In the genomic region with DNA sequence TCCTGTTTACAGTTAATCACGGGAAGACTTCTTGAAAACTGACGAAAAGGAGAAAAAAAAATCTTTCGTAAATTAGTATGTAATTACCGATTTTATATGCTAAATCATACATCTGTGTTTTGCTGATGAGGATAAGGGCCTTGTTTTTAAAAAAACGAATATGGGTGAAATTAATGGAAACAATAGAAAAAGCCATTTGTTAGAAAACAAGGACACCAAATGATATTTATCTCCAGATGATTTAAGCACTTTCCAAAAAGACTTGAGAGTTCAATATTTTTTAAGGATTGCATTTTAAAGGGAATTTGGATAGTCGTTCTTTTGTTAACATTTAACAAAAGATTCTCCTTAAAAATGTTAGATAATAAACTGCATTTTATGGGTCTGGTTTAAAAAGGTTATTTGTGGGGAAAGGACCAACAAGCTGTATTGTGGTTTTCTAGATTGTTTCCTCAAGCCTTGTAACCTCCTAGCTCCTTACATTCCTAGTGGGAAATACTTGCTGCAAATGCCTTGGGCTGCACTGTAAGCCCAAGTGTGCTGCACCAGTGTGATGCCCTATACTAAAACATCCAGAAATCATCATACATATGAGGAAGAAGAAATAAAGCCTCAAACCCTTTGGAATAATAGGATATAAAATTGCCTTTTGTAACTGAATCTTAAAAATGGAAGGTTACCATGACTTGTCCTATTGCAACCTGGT, we compare ENCODE assay signal across 8 cellular contexts. TPM values are rescaled to one million over a fixed set of nuclear protein-coding genes. Genes with fewer than 3 reads are reported as not detected.
DNase-seq lines count a peak whose midpoint lies in the region; ATAC-seq and TF ChIP-seq lines count a peak whose summit lies in the region.

No MANE protein-coding gene starts in this region.

- peak overlapping the region; percentile 90 for H3K9ac ChIP-seq in iPS-18a (ENCODE audit: low read length)

- H3K27me3 ChIP-seq in HAP-1 (ENCODE audit: low read depth) (no peaks in the 10 kb centered on the region), iPS-18a (ENCODE audit: control insufficient read depth, insufficient read depth, low read length) (no peaks in the 10 kb centered on the region)

- H3K9me3 Mint-ChIP-seq in activated T-helper 1 cell treated with anti-CD3 and anti-CD28 coated beads, Interleukin-12 subunit alpha, Interleukin-12 subunit beta, Interleukin-2, Interleukin-4 antibody, amounts not matched to agents 30 ng/mL and 10 ng/mL and 1 ng/mL, durations not matched to agents 14 hours and 24 hours and 36 hours = no peaks in the 10 kb centered on the region

- peak overlapping the region; percentile 95 for H3K27ac ChIP-seq in iPS-18a (ENCODE audit: low read length)

- no peak for TF ChIP-seq CTCF in AG10803 (conservative IDR thresholded peaks at IDR 0.05; ENCODE audit: low read length)

- peaks cover 3% of the 10 kb centered on the region; the same call in 1 of the 2 replicates for H3K36me3 ChIP-seq in HAP-1 (replicated peaks)
- peaks cover 3% of the 10 kb centered on the region for H3K36me3 ChIP-seq in iPS-18a (ENCODE audit: control insufficient read depth, low read depth, low read length)

- peaks cover 16% of the 10 kb centered on the region for H3K4me1 ChIP-seq in HAP-1
- H3K4me1 ChIP-seq in iPS-18a (ENCODE audit: control insufficient read depth, low read depth, low read length) = peaks cover 33% of the 10 kb centered on the region

- H3K4me3 Mint-ChIP-seq in activated T-helper 1 cell treated with anti-CD3 and anti-CD28 coated beads, Interleukin-12 subunit alpha, Interleukin-12 subunit beta, Interleukin-2, Interleukin-4 antibody, amounts not matched to agents 30 ng/mL and 10 ng/mL and 1 ng/mL, durations not matched to agents 14 hours and 24 hours and 36 hours = peak overlapping the region; percentile 93

- H3K27ac Mint-ChIP-seq in activated T-helper 1 cell treated with anti-CD3 and anti-CD28 coated beads, Interleukin-12 subunit alpha, Interleukin-12 subunit beta, Interleukin-2, Interleukin-4 antibody, amounts not matched to agents 30 ng/mL and 10 ng/mL and 1 ng/mL, durations not matched to agents 14 hours and 24 hours and 36 hours = peak overlapping the region; percentile 98

- H3K4me3 ChIP-seq in AG10803 (ENCODE audit: low read length) = peak overlapping the region; percentile 82
- H3K4me3 ChIP-seq in HAP-1 = peak overlapping the region; percentile 83
- H3K4me3 ChIP-seq in iPS-18a (ENCODE audit: low read length) = peak overlapping the region; percentile 94

- peaks cover 24% of the 10 kb centered on the region for H3K27me3 Mint-ChIP-seq in activated T-helper 1 cell treated with anti-CD3 and anti-CD28 coated beads, Interleukin-12 subunit alpha, Interleukin-12 subunit beta, Interleukin-2, Interleukin-4 antibody, amounts not matched to agents 30 ng/mL and 10 ng/mL and 1 ng/mL, durations not matched to agents 14 hours and 24 hours and 36 hours (ENCODE audit: insufficient read depth)

- in situ Hi-C loops in HAP-1 (cut with MboI; ENCODE audit: low sequenced_read_pairs) = no loop called here

- intact Hi-C loops in activated T-helper 1 cell treated with anti-CD3 and anti-CD28 coated beads, Interleukin-12 subunit alpha, Interleukin-12 subunit beta, Interleukin-2, Interleukin-4 antibody, amounts not matched to agents 30 ng/mL and 10 ng/mL and 1 ng/mL, durations not matched to agents 14 hours and 24 hours and 36 hours (cut with micrococcal nuclease) = loop anchor here (2.0 to 10.0 kb wide), 5 partner anchors 255 to 1085 kb away; a partner anchor contains a TSS

- no peak for ATAC-seq in GM21528 (IDR thresholded peaks at IDR 0.05; ENCODE audit: low FRiP score, unreplicated experiment)

- H3K4me1 Mint-ChIP-seq in activated T-helper 1 cell treated with anti-CD3 and anti-CD28 coated beads, Interleukin-12 subunit alpha, Interleukin-12 subunit beta, Interleukin-2, Interleukin-4 antibody, amounts not matched to agents 30 ng/mL and 10 ng/mL and 1 ng/mL, durations not matched to agents 14 hours and 24 hours and 36 hours (ENCODE audit: low read depth) = peaks cover 31% of the 10 kb centered on the region

- peaks cover 7% of the 10 kb centered on the region for H3K36me3 Mint-ChIP-seq in activated T-helper 1 cell treated with anti-CD3 and anti-CD28 coated beads, Interleukin-12 subunit alpha, Interleukin-12 subunit beta, Interleukin-2, Interleukin-4 antibody, amounts not matched to agents 30 ng/mL and 10 ng/mL and 1 ng/mL, durations not matched to agents 14 hours and 24 hours and 36 hours (ENCODE audit: low read depth)

- no peaks in the 10 kb centered on the region for H3K9me3 ChIP-seq in HAP-1
- H3K9me3 ChIP-seq in iPS-18a (ENCODE audit: control insufficient read depth, low read depth, low read length) = no peaks in the 10 kb centered on the region

- DNase-seq in AG10803 (ENCODE audit: low read depth) (peak; percentile 29), HAP-1 (ENCODE audit: low spot score in 2 of 2) (peak; percentile 21 to 68), superior temporal gyrus (ENCODE audit: extremely low spot score) (peak; percentile 68), NCI-H2196 treated with DMSO at 0.1 percent for 48 hours (lab: John Stamatoyannopoulos, UW; ENCODE audit: unreplicated experiment) (no peak)
- no peak for DNase-seq in activated T-helper 1 cell treated with anti-CD3 and anti-CD28 coated beads, Interleukin-12 subunit alpha, Interleukin-12 subunit beta, Interleukin-2, Interleukin-4 antibody, amounts not matched to agents 30 ng/mL and 10 ng/mL and 1 ng/mL, durations not matched to agents 14 hours and 24 hours and 36 hours (ENCODE audit: low spot score)
- DNase-seq in stimulated activated naive CD4-positive, alpha-beta T cell treated with Interleukin-2 at 50 U/mL for 16 hours (lab: John Stamatoyannopoulos, UW) = no peak

RNA-seq across cellular contexts. Expression of a gene that starts 1.5 kb away (rescaled TPM):
- 34.8 and 37.2 TPM in 2 replicates for total RNA-seq in activated T-helper 1 cell treated with anti-CD3 and anti-CD28 coated beads, Interleukin-12 subunit alpha, Interleukin-12 subunit beta, Interleukin-2, Interleukin-4 antibody, amounts not matched to agents 30 ng/mL and 10 ng/mL and 1 ng/mL, durations not matched to agents 14 hours and 24 hours and 36 hours

Comparison
In these comparisons a context has a peak if more than half of its experiments do, and no peak if none do; other contexts are left out.
1. DNase-seq: peak in AG10803 (single experiment), HAP-1 (2 of 2) and superior temporal gyrus (single experiment); none in activated T-helper 1 cell treated with anti-CD3 and anti-CD28 coated beads, Interleukin-12 subunit alpha, Interleukin-12 subunit beta, Interleukin-2, Interleukin-4 antibody, amounts not matched to agents 30 ng/mL and 10 ng/mL and 1 ng/mL, durations not matched to agents 14 hours and 24 hours and 36 hours (single experiment), NCI-H2196 treated with DMSO at 0.1 percent for 48 hours (single experiment) and stimulated activated naive CD4-positive, alpha-beta T cell treated with Interleukin-2 at 50 U/mL for 16 hours (single experiment).
2. Peak in every context shown above with its lines, with median percentiles within 50 percentile points of each other: H3K4me3 ChIP-seq.